In the genomic region with DNA sequence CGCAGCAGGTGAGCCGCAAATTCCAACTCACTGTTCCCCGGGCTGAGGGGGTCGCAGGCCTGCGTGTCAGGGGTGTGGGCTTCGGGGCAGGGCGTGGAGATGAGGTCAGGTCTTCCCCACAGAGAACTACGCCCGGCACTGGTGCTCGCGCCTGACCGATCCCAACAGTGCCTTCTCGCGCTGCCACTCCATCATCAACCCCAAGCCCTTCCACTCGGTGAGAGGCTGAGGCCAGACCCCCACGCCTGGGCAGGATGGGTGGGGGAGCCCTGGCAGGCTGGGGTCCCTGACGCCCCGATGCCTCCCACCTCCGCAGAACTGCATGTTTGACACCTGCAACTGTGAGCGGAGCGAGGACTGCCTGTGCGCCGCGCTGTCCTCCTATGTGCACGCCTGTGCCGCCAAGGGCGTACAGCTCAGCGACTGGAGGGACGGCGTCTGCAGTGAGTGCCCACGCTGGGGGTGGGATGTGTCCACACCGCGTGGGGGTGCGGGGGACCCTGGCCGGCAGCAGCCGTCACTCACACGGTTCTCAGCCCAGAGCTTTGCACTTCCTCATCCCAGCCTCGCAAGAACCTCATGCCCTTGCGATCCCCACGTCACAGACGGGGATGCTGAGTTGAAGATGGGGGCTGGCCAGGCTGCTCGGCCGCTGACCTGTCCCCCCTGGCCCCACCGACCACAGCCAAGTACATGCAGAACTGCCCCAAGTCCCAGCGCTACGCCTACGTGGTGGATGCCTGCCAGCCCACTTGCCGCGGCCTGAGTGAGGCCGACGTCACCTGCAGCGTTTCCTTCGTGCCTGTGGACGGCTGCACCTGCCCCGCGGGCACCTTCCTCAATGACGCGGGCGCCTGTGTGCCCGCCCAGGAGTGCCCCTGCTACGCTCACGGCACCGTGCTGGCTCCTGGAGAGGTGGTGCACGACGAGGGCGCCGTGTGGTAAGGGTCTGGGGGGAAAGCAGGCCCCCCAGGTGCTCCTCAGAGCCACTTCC, we compare ENCODE assay signal across 21 cellular contexts. TPM values are rescaled to one million over a fixed set of nuclear protein-coding genes. Genes with fewer than 3 reads are reported as not detected.
DNase-seq lines count a peak whose midpoint lies in the region; ATAC-seq, FAIRE-seq and TF ChIP-seq lines count a peak whose summit lies in the region.
"Had no signal": no experiment of that assay in that cellular context is flagged by ENCODE, and none has a peak within 500 bp of the region (broad histone marks: within the 10 kb centered on the region; RNA-seq: fewer than 3 reads in every experiment).

No MANE protein-coding gene starts in this region.

- TF ChIP-seq RAD21 in HCT116 (IDR thresholded peaks at IDR 0.05; ENCODE audit: low read depth), result no peak

- no peak overlapping the region for H3K4me3 Mint-ChIP-seq in glutamatergic neuron (ENCODE audit: unreplicated experiment)
- H3K4me3 Mint-ChIP-seq: activated T-cell treated with anti-CD3 and anti-CD28 coated beads, Interleukin-2, amount 50 U/mL, for 24 hours; stimulated activated effector memory CD8-positive, alpha-beta T cell treated with anti-CD3 and anti-CD28 coated beads, Interleukin-12 subunit alpha, Interleukin-12 subunit beta, amount 100 ng/mL, for 72 hours had no signal

- H3K9me3 ChIP-seq in HCT116 (ENCODE audit: control insufficient read depth in 1 of 2, insufficient read depth in 1 of 2, low read depth in 1 of 2, low read length in 2 of 2), result no peaks in the 10 kb centered on the region
- no peaks in the 10 kb centered on the region for H3K9me3 ChIP-seq in mucosa of rectum (ENCODE audit: control insufficient read depth in 2 of 2, low read length in 2 of 2)
- no peaks in the 10 kb centered on the region for H3K9me3 ChIP-seq in MM.1S (replicated peaks; ENCODE audit: insufficient read depth, low read length)
- H3K9me3 ChIP-seq: BLaER1, breast epithelium, tibial artery had no signal

- no peak for TF ChIP-seq POLR2A in HCT116 (IDR thresholded peaks at IDR 0.05; ENCODE audit: borderline replicate concordance, extremely low read depth, insufficient read depth, insufficient read length)

- DNase-seq in D721Med (ENCODE audit: insufficient read length, low spot score), result peak; percentile 2
- DNase-seq in HCT116 (ENCODE audit: low read depth, low spot score), result no peak
- DNase-seq in glutamatergic neuron, result peak; percentile 16
- no peak for DNase-seq in SIG-M5 treated with dmso at 0.1 percent for 504 hours (lab: John Stamatoyannopoulos, UW; ENCODE audit: unreplicated experiment)
- no peak for DNase-seq in MM.1S
- DNase-seq: activated T-cell treated with anti-CD3 and anti-CD28 coated beads, Interleukin-2, amount 50 U/mL, for 24 hours; DMS153; hippocampal formation; NCI-H446 treated with DMSO at 0.1 percent for 48 hours had no signal

- H3K27me3 ChIP-seq in HCT116 (ENCODE audit: insufficient read depth, low read length) (no peaks in the 10 kb centered on the region), mucosa of rectum (ENCODE audit: control insufficient read depth in 2 of 2, insufficient read depth in 2 of 2, low read length in 2 of 2) (no peaks in the 10 kb centered on the region), MM.1S (replicated peaks; ENCODE audit: insufficient read depth, low read length) (peaks cover 78% of the 10 kb centered on the region)

- no peaks in the 10 kb centered on the region for H3K9me3 Mint-ChIP-seq in glutamatergic neuron (ENCODE audit: unreplicated experiment)
- H3K9me3 Mint-ChIP-seq: activated T-cell treated with anti-CD3 and anti-CD28 coated beads, Interleukin-2, amount 50 U/mL, for 24 hours; stimulated activated effector memory CD8-positive, alpha-beta T cell treated with anti-CD3 and anti-CD28 coated beads, Interleukin-12 subunit alpha, Interleukin-12 subunit beta, amount 100 ng/mL, for 72 hours had no signal

- no peaks in the 10 kb centered on the region for H3F3A ChIP-seq in MM.1S (ENCODE audit: insufficient read depth, low read length)

- no peak overlapping the region for H3K27ac Mint-ChIP-seq in glutamatergic neuron (ENCODE audit: unreplicated experiment)
- H3K27ac Mint-ChIP-seq: activated T-cell treated with anti-CD3 and anti-CD28 coated beads, Interleukin-2, amount 50 U/mL, for 24 hours; stimulated activated effector memory CD8-positive, alpha-beta T cell treated with anti-CD3 and anti-CD28 coated beads, Interleukin-12 subunit alpha, Interleukin-12 subunit beta, amount 100 ng/mL, for 72 hours had no signal

- RAD21 ChIA-PET in HCT116 (lab: Charles Lee; ENCODE audit: low non-redundant PET in 1 of 2, low total read pairs in 2 of 2, uncharacterized antibody in 2 of 2, unreplicated experiment in 2 of 2), result no interaction called here

- H3K36me3 ChIP-seq in HCT116 (ENCODE audit: control insufficient read depth in 1 of 2, insufficient read depth in 2 of 2, low read length in 2 of 2), result no peaks in the 10 kb centered on the region
- peaks cover 0 to 3% of the 10 kb centered on the region in 2 donors for H3K36me3 ChIP-seq in mucosa of rectum (ENCODE audit: control insufficient read depth in 2 of 2, insufficient read depth in 2 of 2, low read length in 2 of 2)
- H3K36me3 ChIP-seq in MM.1S (replicated peaks; ENCODE audit: insufficient read depth, low read length), result no peaks in the 10 kb centered on the region
- H3K36me3 ChIP-seq: BLaER1, breast epithelium, tibial artery had no signal

- H3K79me2 ChIP-seq in HCT116 (ENCODE audit: insufficient read depth, low read length) (no peaks in the 10 kb centered on the region), MM.1S (ENCODE audit: low read length) (no peaks in the 10 kb centered on the region)

- no peaks in the 10 kb centered on the region for H3K36me3 Mint-ChIP-seq in glutamatergic neuron (ENCODE audit: unreplicated experiment)
- H3K36me3 Mint-ChIP-seq: stimulated activated effector memory CD8-positive, alpha-beta T cell treated with anti-CD3 and anti-CD28 coated beads, Interleukin-12 subunit alpha, Interleukin-12 subunit beta, amount 100 ng/mL, for 72 hours had no signal

- H3K4me1 ChIP-seq in HCT116 (ENCODE audit: control insufficient read depth in 1 of 2, insufficient read depth in 2 of 2, low read length in 2 of 2) (peaks cover 0 to 6% of the 10 kb centered on the region in 2 experiments; a peak in 1 of 4 replicates), mucosa of rectum (ENCODE audit: control insufficient read depth in 2 of 2, insufficient read depth in 2 of 2, low read length in 2 of 2) (peaks cover 36 to 49% of the 10 kb centered on the region in 2 donors), MM.1S (ENCODE audit: low read length) (no peaks in the 10 kb centered on the region)
- H3K4me1 ChIP-seq: breast epithelium, tibial artery had no signal

- FAIRE-seq in D721Med (lab: Jason Lieb, UNC), result no peak
- FAIRE-seq: GM18507, GM19239 had no signal

- H2AFZ ChIP-seq in HCT116 (ENCODE audit: low read depth, low read length, poor library complexity, severe bottlenecking), result no peak overlapping the region
- no peak overlapping the region for H2AFZ ChIP-seq in MM.1S (ENCODE audit: low read length)

- H3K4me2 ChIP-seq in HCT116 (ENCODE audit: low read length) (no peak overlapping the region), MM.1S (ENCODE audit: low read depth, low read length) (no peak overlapping the region)

- ATAC-seq in HCT116 (0 out of 2 replicates have a peak, but pooled peaks have one; percentile 24), HG03139 (IDR thresholded peaks at IDR 0.05; ENCODE audit: unreplicated experiment) (no peak)
- ATAC-seq: stimulated activated effector memory CD8-positive, alpha-beta T cell treated with anti-CD3 and anti-CD28 coated beads, Interleukin-12 subunit alpha, Interleukin-12 subunit beta, amount 100 ng/mL, for 72 hours had no signal

- no peaks in the 10 kb centered on the region for H3K4me1 Mint-ChIP-seq in glutamatergic neuron (ENCODE audit: low read depth, unreplicated experiment)
- H3K4me1 Mint-ChIP-seq: stimulated activated effector memory CD8-positive, alpha-beta T cell treated with anti-CD3 and anti-CD28 coated beads, Interleukin-12 subunit alpha, Interleukin-12 subunit beta, amount 100 ng/mL, for 72 hours had no signal

- POLR2A ChIA-PET in HCT116 (lab: Charles Lee), result no interaction called here

- no peaks in the 10 kb centered on the region for H3K9me2 ChIP-seq in HCT116 (ENCODE audit: insufficient read depth)
- H3K9me2 ChIP-seq in MM.1S (replicated peaks; ENCODE audit: insufficient read depth, low read length), result no peaks in the 10 kb centered on the region

- H4K20me1 ChIP-seq in HCT116 (ENCODE audit: insufficient read depth) (no peaks in the 10 kb centered on the region), MM.1S (ENCODE audit: insufficient read depth, low read length) (no peaks in the 10 kb centered on the region)

- no peak overlapping the region for H3K27ac ChIP-seq in HCT116 (ENCODE audit: low read depth, low read length)
- H3K27ac ChIP-seq in mucosa of rectum (ENCODE audit: low read depth in 2 of 2, low read length in 2 of 2), result peak overlapping the region; percentile 13 to 77
- H3K27ac ChIP-seq in MM.1S (ENCODE audit: low read length), result no peak overlapping the region
- H3K27ac ChIP-seq: BLaER1, breast epithelium, HL-60, SK-N-MC, tibial artery had no signal

- H3K9ac ChIP-seq in HCT116 (ENCODE audit: low read length), result no peak overlapping the region
- peak overlapping the region in 1 of 2 donors; percentile 47 for H3K9ac ChIP-seq in mucosa of rectum (ENCODE audit: low read depth in 1 of 2, low read length in 2 of 2)
- no peak overlapping the region for H3K9ac ChIP-seq in MM.1S (ENCODE audit: low read length)
- H3K9ac ChIP-seq: BLaER1 had no signal

- CTCF ChIA-PET in HCT116 (lab: Charles Lee), result interaction anchor here (0.7 to 1.0 kb wide), 2 partner anchors 29 to 33 kb away, joined by 3 to 4 read pairs; no protein-coding TSS in a partner anchor

- intact Hi-C loops in HCT116 (cut with micrococcal nuclease), result loop anchor here (1.0 kb wide), 1 partner anchor 118 kb away; no protein-coding TSS in a partner anchor

- peaks cover 2% of the 10 kb centered on the region for H3K27me3 Mint-ChIP-seq in glutamatergic neuron (ENCODE audit: unreplicated experiment)
- H3K27me3 Mint-ChIP-seq: activated T-cell treated with anti-CD3 and anti-CD28 coated beads, Interleukin-2, amount 50 U/mL, for 24 hours had no signal

- TF ChIP-seq CTCF in D721Med (IDR thresholded peaks at IDR 0.05; ENCODE audit: insufficient read depth, missing control alignments) (no peak), HCT116 (IDR thresholded peaks at IDR 0.05 in 2 of 3, conservative IDR thresholded peaks at IDR 0.05 in 1 of 3; ENCODE audit: borderline replicate concordance in 1 of 3, insufficient read depth in 1 of 3, low read depth in 2 of 3, low read length in 2 of 3) (no peak), glutamatergic neuron (IDR thresholded peaks at IDR 0.05; ENCODE audit: partially characterized antibody, unreplicated experiment) (no peak), MM.1S (IDR thresholded peaks at IDR 0.05; ENCODE audit: low read length) (no peak)

- H3K4me3 ChIP-seq in HCT116 (replicated peaks in 1 of 2; ENCODE audit: low read depth in 1 of 2, low read length in 2 of 2) (no peak overlapping the region), mucosa of rectum (ENCODE audit: low read length in 2 of 2) (no peak overlapping the region), MM.1S (ENCODE audit: low read length) (no peak overlapping the region)
- H3K4me3 ChIP-seq: BLaER1, breast epithelium, SK-N-MC, tibial artery had no signal

- no TSS peak for BruUV-seq in HCT116 (replicated peaks; lab: Mats Ljungman, UMichigan)

TF ChIP-seq in HCT116, 20 proteins besides CTCF, POLR2A, EP300 and RAD21 (continues in another document):
- TF ChIP-seq SIN3A (IDR thresholded peaks at IDR 0.05; ENCODE audit: low read depth), result no peak

RNA-seq across cellular contexts. Expression of gene MUC5B, which starts 9.8 kb away (rescaled TPM):
- total RNA-seq in HCT116 (2021; ENCODE audit: unreplicated experiment) (1.5 TPM), glutamatergic neuron (ENCODE audit: unreplicated experiment) (not detected)
- 0.05 TPM in 2 replicates for polyA plus RNA-seq in HCT116 (2012)
- total RNA-seq: fibroblast of lung, myocyte had no signal
- polyA plus RNA-seq: fibroblast of lung had no signal

Comparison
In these comparisons a context has a peak if more than half of its experiments do, and no peak if none do; other contexts are left out.
1. DNase-seq: peak in D721Med (single experiment) and glutamatergic neuron (single experiment); none in HCT116 (single experiment), SIG-M5 treated with dmso at 0.1 percent for 504 hours (single experiment) and MM.1S (single experiment).
2. H3K27ac ChIP-seq: peak in mucosa of rectum (2 of 2); none in HCT116 (single experiment) and MM.1S (single experiment).